Comparison of ENCODE assay signal across 23 cellular contexts in the genomic region with DNA sequence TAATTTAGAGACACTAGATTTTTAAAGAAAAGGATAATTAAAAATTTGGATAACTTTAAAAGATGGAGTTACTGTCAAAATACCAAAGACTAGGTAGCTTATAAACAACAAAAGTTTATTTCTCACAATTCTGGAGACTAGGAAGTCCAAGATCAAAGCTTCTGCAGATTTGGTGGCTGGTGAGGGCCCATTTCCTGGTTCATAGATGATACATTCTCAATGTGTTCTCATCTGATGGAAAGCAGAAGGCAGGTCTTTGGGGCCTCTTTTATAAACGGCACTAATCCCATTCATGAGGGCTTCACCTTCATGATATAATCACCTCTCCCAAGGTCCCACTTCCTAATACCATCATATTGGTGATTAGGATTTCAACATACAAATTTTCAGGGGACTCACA.
"Had no signal": no experiment of that assay in that cellular context is flagged by ENCODE, and none has a peak within 500 bp of the region (broad histone marks: within the 10 kb centered on the region; RNA-seq: fewer than 3 reads in every experiment).

No MANE protein-coding gene starts in this region.

- H3K4me3 ChIP-seq: body of pancreas, dorsolateral prefrontal cortex, smooth muscle cell, suprapubic skin, transverse colon, vagina had no signal

- H3K36me3 ChIP-seq: neutrophil, suprapubic skin, transverse colon, vagina had no signal

- H3K4me2 ChIP-seq: smooth muscle cell had no signal

- H3K27me3 Mint-ChIP-seq: naive thymus-derived CD4-positive, alpha-beta T cell; stimulated activated naive CD8-positive, alpha-beta T cell treated with anti-CD3 and anti-CD28 coated beads, Interleukin-15, amount 100 ng/mL, for 72 hours had no signal

- H3K9me3 ChIP-seq: body of pancreas, neutrophil, suprapubic skin, vagina had no signal

- H3K4me1 ChIP-seq: vagina had no signal

- ATAC-seq: body of pancreas; naive thymus-derived CD4-positive, alpha-beta T cell; sciatic nerve; stimulated activated naive CD8-positive, alpha-beta T cell treated with anti-CD3 and anti-CD28 coated beads, Interleukin-15, amount 100 ng/mL, for 72 hours had no signal

- H3K27ac Mint-ChIP-seq: activated T-helper 1 cell treated with anti-CD3 and anti-CD28 coated beads, Interleukin-12 subunit alpha, Interleukin-12 subunit beta, Interleukin-2, Interleukin-4 antibody, amounts not matched to agents 30 ng/mL and 10 ng/mL and 1 ng/mL, durations not matched to agents 14 hours and 24 hours and 36 hours; endodermal cell; T-helper 1 cell treated with Interleukin-12 subunit alpha and Interleukin-12 subunit beta and Interleukin-4 antibody, amounts not matched to agents 30 μg/mL and 1 μg/mL, for 36 hours had no signal

- H3K27me3 ChIP-seq: body of pancreas, dorsolateral prefrontal cortex, neutrophil, suprapubic skin, transverse colon, vagina had no signal

- DNase-seq: activated CD4-positive, alpha-beta T cell treated with anti-CD3 and anti-CD28 coated beads for 48 hours; activated CD4-positive, CD25-positive, alpha-beta regulatory T cell; activated CD8-positive, alpha-beta memory T cell treated with anti-CD3 and anti-CD28 coated beads for 24 hours; activated gamma-delta T cell treated with Interleukin-2 at 50 U/mL for 16 hours; body of pancreas; caudate nucleus; dorsolateral prefrontal cortex; endodermal cell; foreskin fibroblast; mesendoderm; stimulated activated CD4-positive, alpha-beta T cell treated with anti-CD3 and anti-CD28 coated beads, Interleukin-4, amount 100 ng/mL, for 1 hour; stimulated activated naive CD8-positive, alpha-beta T cell treated with anti-CD3 and anti-CD28 coated beads, Interleukin-15, amount 100 ng/mL, for 72 hours; transverse colon had no signal

- H2AFZ ChIP-seq: parathyroid adenoma had no signal

- H3K4me3 Mint-ChIP-seq: activated T-helper 1 cell treated with anti-CD3 and anti-CD28 coated beads, Interleukin-12 subunit alpha, Interleukin-12 subunit beta, Interleukin-2, Interleukin-4 antibody, amounts not matched to agents 30 ng/mL and 10 ng/mL and 1 ng/mL, durations not matched to agents 14 hours and 24 hours and 36 hours; endodermal cell; T-helper 1 cell treated with Interleukin-12 subunit alpha and Interleukin-12 subunit beta and Interleukin-4 antibody, amounts not matched to agents 30 μg/mL and 1 μg/mL, for 36 hours had no signal

- H3K27ac ChIP-seq: body of pancreas, epithelial cell of prostate, parathyroid adenoma, suprapubic skin, transverse colon, vagina had no signal

- H3K9ac ChIP-seq: parathyroid adenoma had no signal
